ENCODE assay signal across 8 cellular contexts in the genomic region with DNA sequence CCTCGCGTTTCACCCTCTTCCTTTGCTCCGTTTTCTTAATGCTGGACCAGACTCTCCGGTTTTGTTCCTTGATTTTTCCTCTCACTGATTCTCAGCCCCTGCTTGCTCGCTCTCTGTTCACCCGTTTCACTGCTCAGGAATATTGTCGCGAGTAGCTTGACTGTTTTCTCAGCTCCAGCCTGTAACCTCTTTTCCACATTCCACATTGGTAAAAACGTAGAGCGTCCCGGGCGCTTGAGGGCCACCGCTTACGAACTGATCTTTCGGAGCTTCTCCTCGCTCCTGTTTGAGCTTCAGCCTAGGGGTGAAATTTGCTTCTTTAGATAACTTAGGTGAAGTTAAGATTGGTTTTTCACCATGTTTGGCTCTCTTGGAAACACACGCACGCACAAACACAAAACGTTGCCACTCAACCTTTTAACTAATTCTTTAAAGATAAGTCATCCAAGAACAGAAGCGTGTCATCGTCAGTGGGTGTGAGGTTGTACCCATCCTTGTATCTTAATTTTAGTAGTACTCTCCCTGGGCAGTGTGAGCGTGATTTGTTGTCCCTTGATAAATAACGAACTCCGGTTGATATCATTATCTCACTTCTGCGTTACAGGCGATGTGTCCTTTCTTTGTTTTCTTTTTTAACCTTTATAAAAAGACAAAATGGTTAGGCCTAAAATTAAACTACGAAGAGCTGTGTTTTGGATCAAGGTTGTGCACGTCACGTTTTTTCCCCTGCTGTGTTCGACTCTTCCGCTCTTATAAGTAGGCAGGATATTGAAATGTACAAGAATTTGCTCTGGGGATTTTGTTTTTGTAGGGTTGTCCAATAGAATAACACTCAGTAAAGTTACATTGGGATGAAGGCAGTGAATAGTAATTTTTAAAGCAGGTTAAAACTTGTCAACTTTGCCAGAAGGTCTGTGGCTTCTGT. TPM values are rescaled to one million over a fixed set of nuclear protein-coding genes. Genes with fewer than 3 reads are reported as not detected.
DNase-seq lines count a peak whose midpoint lies in the region; ATAC-seq, FAIRE-seq and TF ChIP-seq lines count a peak whose summit lies in the region.

No MANE protein-coding gene starts in this region.

- H3K36me3 ChIP-seq in SK-N-MC (ENCODE audit: insufficient read depth, low read length) (peaks cover 24% of the 10 kb centered on the region), breast epithelium (no peaks in the 10 kb centered on the region), skeletal muscle satellite cell (ENCODE audit: insufficient read depth, low read length) (no peaks in the 10 kb centered on the region)

- peak; percentile 3 for ATAC-seq in HG03439 (IDR thresholded peaks at IDR 0.05; ENCODE audit: unreplicated experiment)

- TF ChIP-seq CTCF in breast epithelium (IDR thresholded peaks at IDR 0.05), result no peak

- H3K9ac ChIP-seq in SK-N-MC (ENCODE audit: insufficient read length) (peak overlapping the region; percentile 88), skeletal muscle satellite cell (ENCODE audit: low read depth, low read length) (peak overlapping the region; percentile 100)

- H3K4me3 ChIP-seq in SK-N-MC (peak overlapping the region; percentile 88), breast epithelium (peak overlapping the region; percentile 73 to 100 (median 76)), skeletal muscle satellite cell (ENCODE audit: low read length) (peak overlapping the region; percentile 97)

- no peaks in the 10 kb centered on the region for H3K27me3 ChIP-seq in breast epithelium
- no peaks in the 10 kb centered on the region for H3K27me3 ChIP-seq in skeletal muscle satellite cell (ENCODE audit: control insufficient read depth, insufficient read depth, low read length)

- intact Hi-C loops in breast epithelium (cut with DNase I; ENCODE audit: low total_unique reads), result no loop called here

- TF ChIP-seq POLR2A in breast epithelium (IDR thresholded peaks at IDR 0.05), result no peak

- peak overlapping the region; percentile 83 for H3K4me2 ChIP-seq in skeletal muscle satellite cell (ENCODE audit: low read length)

- peaks cover 2% of the 10 kb centered on the region; the same call in 1 of the 2 replicates for H3K9me3 ChIP-seq in SK-N-MC (ENCODE audit: low read depth, low read length)
- H3K9me3 ChIP-seq in breast epithelium, result no peaks in the 10 kb centered on the region
- H3K9me3 ChIP-seq in skeletal muscle satellite cell (replicated peaks; ENCODE audit: low read length), result no peaks in the 10 kb centered on the region

- no peak for FAIRE-seq in GM19239 (lab: Jason Lieb, UNC)

- peak; percentile 35 for DNase-seq in NCI-H1436 (lab: John Stamatoyannopoulos, UW)
- DNase-seq in NCI-H1436 treated with DMSO at 0.1 percent for 48 hours (lab: John Stamatoyannopoulos, UW), result no peak
- peak; percentile 56 for DNase-seq in SK-N-MC (ENCODE audit: low read depth, low spot score)
- DNase-seq in breast epithelium (ENCODE audit: low spot score in 2 of 2), result no peak
- peak; percentile 27 for DNase-seq in iPS-NIHi7 (ENCODE audit: extremely low spot score)
- DNase-seq in GM19239 (ENCODE audit: insufficient read length, low spot score), result no peak

- H3K4me1 ChIP-seq in breast epithelium, result no peaks in the 10 kb centered on the region
- peaks cover 9% of the 10 kb centered on the region for H3K4me1 ChIP-seq in skeletal muscle satellite cell (ENCODE audit: control insufficient read depth, insufficient read depth, low read length)

- peak overlapping the region; percentile 80 for H3K27ac ChIP-seq in SK-N-MC
- peak overlapping the region; percentile 91 to 99 for H3K27ac ChIP-seq in breast epithelium

RNA-seq across cellular contexts. Expression of gene PAK2, which starts 1.1 kb away (rescaled TPM):
- total RNA-seq in breast epithelium, result 10 to 100 TPM; 42.3 to 71.2 (median 50.5) TPM
- total RNA-seq in skeletal muscle satellite cell (2012; rRNA removed), result 35.6 and 42.3 TPM in 2 replicates

RNA-seq across cellular contexts. Expression of gene PIGX, which starts 28.6 kb away (rescaled TPM):
- total RNA-seq in breast epithelium, result 10 to 100 TPM; 22.5 to 34.4 (median 28.2) TPM
- 23.6 and 24.9 TPM in 2 replicates for total RNA-seq in skeletal muscle satellite cell (2012; rRNA removed)

RNA-seq across cellular contexts. Expression of gene CEP19, which starts 28.7 kb away (rescaled TPM):
- total RNA-seq in breast epithelium, result 1 to 10 TPM; 2.1 to 2.6 (median 2.5) TPM
- total RNA-seq in skeletal muscle satellite cell (2012; rRNA removed), result 2.3 and 2.8 TPM in 2 replicates

Comparison
In these comparisons a context has a peak if more than half of its experiments do, and no peak if none do; other contexts are left out.
1. DNase-seq: peak in NCI-H1436 (single experiment), SK-N-MC (single experiment) and iPS-NIHi7 (single experiment); none in NCI-H1436 treated with DMSO at 0.1 percent for 48 hours (single experiment), breast epithelium (0 of 2) and GM19239 (single experiment).
2. Peak in every context shown above with its lines, with median percentiles within 50 percentile points of each other: H3K4me3 ChIP-seq.